1 cellular context compared by ENCODE assay signal in the genomic region with DNA sequence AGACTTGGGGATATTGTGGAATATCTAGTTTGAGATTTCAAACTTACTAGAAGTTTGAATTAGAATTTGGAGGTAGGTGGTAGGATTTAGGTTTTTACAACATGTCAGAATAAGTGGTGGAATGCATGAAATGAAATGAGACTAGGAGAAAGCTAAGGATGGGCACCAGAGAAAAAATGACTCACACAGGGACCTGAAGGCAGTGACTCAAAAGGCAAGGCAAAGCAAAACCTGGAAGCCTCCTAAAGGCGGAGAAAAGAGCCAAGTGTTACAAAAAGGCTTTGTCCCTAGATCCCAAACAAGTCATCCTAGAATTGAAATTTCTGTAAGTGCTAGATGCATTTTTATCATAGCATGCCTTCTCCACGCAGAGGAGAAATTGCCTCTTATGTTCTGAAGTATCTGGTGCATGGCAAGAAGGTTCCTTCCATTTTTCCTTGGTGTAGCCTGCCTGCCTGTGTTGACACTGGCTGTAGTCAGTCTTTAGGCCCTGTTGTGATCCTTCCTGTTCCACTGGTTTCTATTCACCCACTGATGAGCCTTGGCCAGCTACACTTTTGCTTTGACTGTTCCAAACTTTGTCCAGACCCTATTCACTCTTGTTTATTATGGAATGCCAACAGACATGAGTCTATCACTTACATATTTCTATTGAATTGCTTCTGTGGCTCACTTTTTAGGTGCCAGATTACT.
TF ChIP-seq lines count a peak whose summit lies in the region.

No MANE protein-coding gene starts in this region.

TF ChIP-seq in H1, 55 proteins besides CTCF, POLR2A, EP300 and RAD21:
- no peak for TF ChIP-seq KDM1A (IDR thresholded peaks at IDR 0.05; ENCODE audit: borderline replicate concordance, low read length)
- TF ChIP-seq HDAC6 (IDR thresholded peaks at IDR 0.05; ENCODE audit: low read depth, low read length) = no peak
- no peak for TF ChIP-seq KDM4A (IDR thresholded peaks at IDR 0.05; ENCODE audit: low read depth, low read length, severe bottlenecking)
- TF ChIP-seq RFX5 (IDR thresholded peaks at IDR 0.05; ENCODE audit: borderline replicate concordance, low read depth, low read length) = no peak
- no peak for TF ChIP-seq POLR2AphosphoS5 (IDR thresholded peaks at IDR 0.05; ENCODE audit: low read depth, low read length)
- TF ChIP-seq SUZ12 (IDR thresholded peaks at IDR 0.05; ENCODE audit: low read length) = no peak
- no peak for TF ChIP-seq GABPA (IDR thresholded peaks at IDR 0.05; ENCODE audit: borderline replicate concordance, insufficient read depth, low read length)
- TF ChIP-seq, protein P1, sequence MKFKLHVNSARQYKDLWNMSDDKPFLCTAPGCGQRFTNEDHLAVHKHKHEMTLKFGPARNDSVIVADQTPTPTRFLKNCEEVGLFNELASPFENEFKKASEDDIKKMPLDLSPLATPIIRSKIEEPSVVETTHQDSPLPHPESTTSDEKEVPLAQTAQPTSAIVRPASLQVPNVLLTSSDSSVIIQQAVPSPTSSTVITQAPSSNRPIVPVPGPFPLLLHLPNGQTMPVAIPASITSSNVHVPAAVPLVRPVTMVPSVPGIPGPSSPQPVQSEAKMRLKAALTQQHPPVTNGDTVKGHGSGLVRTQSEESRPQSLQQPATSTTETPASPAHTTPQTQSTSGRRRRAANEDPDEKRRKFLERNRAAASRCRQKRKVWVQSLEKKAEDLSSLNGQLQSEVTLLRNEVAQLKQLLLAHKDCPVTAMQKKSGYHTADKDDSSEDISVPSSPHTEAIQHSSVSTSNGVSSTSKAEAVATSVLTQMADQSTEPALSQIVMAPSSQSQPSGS (IDR thresholded peaks at IDR 0.05; ENCODE audit: low read length) = no peak
